ENCODE assay signal across 9 cellular contexts in the genomic region with DNA sequence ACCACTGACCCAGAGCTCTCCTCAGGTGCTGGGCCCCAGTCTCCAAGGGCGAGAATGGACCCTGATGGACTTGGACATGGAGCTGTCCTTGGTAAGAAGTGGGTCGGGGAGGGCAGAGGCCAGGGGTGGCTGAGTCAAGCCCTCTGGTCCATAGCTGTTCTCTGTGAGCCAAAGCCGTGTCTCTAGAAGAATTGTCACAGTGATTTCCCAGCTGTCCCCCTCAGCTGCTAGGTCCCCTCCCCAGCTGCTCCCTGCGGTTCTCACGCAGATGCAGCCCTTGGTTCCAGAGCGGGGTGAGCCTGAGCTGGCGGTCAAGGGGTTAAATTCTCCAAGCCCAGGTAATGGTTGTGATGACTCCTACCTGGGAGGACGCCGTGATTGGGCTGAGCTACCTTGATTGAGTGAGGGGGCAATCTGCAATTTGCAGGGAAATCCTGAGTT. TPM values are rescaled to one million over a fixed set of nuclear protein-coding genes. Genes with fewer than 3 reads are reported as not detected.
A peak's percentile ranks its signal among the peaks of the same experiment; 100 is the strongest.
DNase-seq lines count a peak whose midpoint lies in the region; ATAC-seq and TF ChIP-seq lines count a peak whose summit lies in the region.
"Had no signal": no experiment of that assay in that cellular context is flagged by ENCODE, and none has a peak within 500 bp of the region (broad histone marks: within the 10 kb centered on the region; RNA-seq: fewer than 3 reads in every experiment).

No MANE protein-coding gene starts in this region.

- WGBS in iPS DF 6.9 (ENCODE audit: insufficient coverage, insufficient read length): no CpG with 5 or more reads among the region's 9 CpGs
- WGBS in smooth muscle cell (ENCODE audit: low lambda C conversion rate): 31% methylated on average over 9 of the region's 9 CpGs

- H3K27ac Mint-ChIP-seq in activated T-helper 2 cell treated with anti-CD3 and anti-CD28 coated beads, Interferon-gamma antibody, Interleukin-2, Interleukin-4, amounts not matched to agents 10 μg/mL and 5 μg/mL and 100 μg/mL, durations not matched to agents 14 hours and 24 hours and 36 hours: no peak overlapping the region

- H3K9me3 ChIP-seq in HUES6 (ENCODE audit: control insufficient read depth, insufficient read depth, low read depth, low read length) (no peaks in the 10 kb centered on the region), iPS DF 6.9 (ENCODE audit: control insufficient read depth, insufficient read depth, low read length) (no peaks in the 10 kb centered on the region), smooth muscle cell (replicated peaks; ENCODE audit: low read depth) (no peaks in the 10 kb centered on the region)

- peaks cover 30% of the 10 kb centered on the region for H3K36me3 Mint-ChIP-seq in activated T-helper 2 cell treated with anti-CD3 and anti-CD28 coated beads, Interferon-gamma antibody, Interleukin-2, Interleukin-4, amounts not matched to agents 10 μg/mL and 5 μg/mL and 100 μg/mL, durations not matched to agents 14 hours and 24 hours and 36 hours (ENCODE audit: low read depth)

- no peak overlapping the region for H3K9ac ChIP-seq in HUES6 (ENCODE audit: low read length)
- no peak overlapping the region for H3K9ac ChIP-seq in smooth muscle cell (ENCODE audit: low read depth)

- no peaks in the 10 kb centered on the region for H3K9me3 Mint-ChIP-seq in activated T-helper 2 cell treated with anti-CD3 and anti-CD28 coated beads, Interferon-gamma antibody, Interleukin-2, Interleukin-4, amounts not matched to agents 10 μg/mL and 5 μg/mL and 100 μg/mL, durations not matched to agents 14 hours and 24 hours and 36 hours

- H3K4me1 ChIP-seq in HUES6 (ENCODE audit: control insufficient read depth, insufficient read depth, low read length) (peaks cover 21% of the 10 kb centered on the region), iPS DF 6.9 (ENCODE audit: control insufficient read depth, insufficient read depth, low read length) (peaks cover 9% of the 10 kb centered on the region), smooth muscle cell (ENCODE audit: low read depth) (peaks cover 19% of the 10 kb centered on the region)

- peaks cover 25% of the 10 kb centered on the region for H3K27me3 Mint-ChIP-seq in activated T-helper 2 cell treated with anti-CD3 and anti-CD28 coated beads, Interferon-gamma antibody, Interleukin-2, Interleukin-4, amounts not matched to agents 10 μg/mL and 5 μg/mL and 100 μg/mL, durations not matched to agents 14 hours and 24 hours and 36 hours (ENCODE audit: low read depth)

- DNase-seq in activated T-helper 2 cell treated with anti-CD3 and anti-CD28 coated beads, Interferon-gamma antibody, Interleukin-2, Interleukin-4, amounts not matched to agents 10 μg/mL and 5 μg/mL and 100 μg/mL, durations not matched to agents 14 hours and 24 hours and 36 hours (ENCODE audit: low spot score): no peak
- DNase-seq in iPS DF 6.9 (ENCODE audit: low read depth, low spot score): no peak
- DNase-seq in smooth muscle cell (lab: John Stamatoyannopoulos, UW; ENCODE audit: unreplicated experiment): no peak
- DNase-seq in NCI-H345 treated with DMSO at 0.1 percent for 48 hours (lab: John Stamatoyannopoulos, UW; ENCODE audit: unreplicated experiment): no peak
- DNase-seq in stimulated activated CD4-positive, alpha-beta T cell treated with anti-CD3 and anti-CD28 coated beads, Interleukin-12 subunit alpha, Interleukin-12 subunit beta, amount 100 ng/mL, for 4 hours: no peak
- DNase-seq: COR-L47 had no signal

- peaks cover 7% of the 10 kb centered on the region for H3F3A ChIP-seq in smooth muscle cell (ENCODE audit: low read depth)

- H3K27me3 ChIP-seq in HUES6 (ENCODE audit: control insufficient read depth, insufficient read depth, low read length) (peaks cover 87% of the 10 kb centered on the region), iPS DF 6.9 (ENCODE audit: control insufficient read depth, insufficient read depth, low read length) (peaks cover 79% of the 10 kb centered on the region), smooth muscle cell (ENCODE audit: low read depth) (peaks cover 36% of the 10 kb centered on the region)

- no peak overlapping the region for H2AFZ ChIP-seq in smooth muscle cell (ENCODE audit: low read depth)

- H3K27ac ChIP-seq in HUES6 (ENCODE audit: low read depth, low read length) (no peak overlapping the region), iPS DF 6.9 (ENCODE audit: low read length) (no peak overlapping the region), smooth muscle cell (ENCODE audit: low read depth) (no peak overlapping the region)

- H3K4me2 ChIP-seq in smooth muscle cell: peak overlapping the region; percentile 87

- ATAC-seq in HG03175 (IDR thresholded peaks at IDR 0.05; ENCODE audit: unreplicated experiment): no peak

- H3K4me3 ChIP-seq in HUES6 (ENCODE audit: low read depth, low read length): peak overlapping the region; percentile 79
- H3K4me3 ChIP-seq in iPS DF 6.9 (ENCODE audit: low read length): peak overlapping the region; percentile 9; the same call in 1 of the 2 replicates
- H3K4me3 ChIP-seq in smooth muscle cell: no peak overlapping the region
- H3K4me3 ChIP-seq: lung had no signal

- peak overlapping the region; percentile 26 for H3K4me3 Mint-ChIP-seq in activated T-helper 2 cell treated with anti-CD3 and anti-CD28 coated beads, Interferon-gamma antibody, Interleukin-2, Interleukin-4, amounts not matched to agents 10 μg/mL and 5 μg/mL and 100 μg/mL, durations not matched to agents 14 hours and 24 hours and 36 hours (ENCODE audit: low read depth)

- H4K20me1 ChIP-seq in smooth muscle cell (ENCODE audit: low read depth): peaks cover 3% of the 10 kb centered on the region

- no peaks in the 10 kb centered on the region for H3K79me2 ChIP-seq in smooth muscle cell (ENCODE audit: low read depth)

- TF ChIP-seq CTCF in smooth muscle cell (IDR thresholded peaks at IDR 0.05; ENCODE audit: borderline replicate concordance, insufficient read depth, poor library complexity, severe bottlenecking): no peak

- intact Hi-C loops in activated T-helper 2 cell treated with anti-CD3 and anti-CD28 coated beads, Interferon-gamma antibody, Interleukin-2, Interleukin-4, amounts not matched to agents 10 μg/mL and 5 μg/mL and 100 μg/mL, durations not matched to agents 14 hours and 24 hours and 36 hours (cut with micrococcal nuclease): no loop called here

- H3K36me3 ChIP-seq in HUES6 (ENCODE audit: control insufficient read depth, insufficient read depth, low read length) (no peaks in the 10 kb centered on the region), iPS DF 6.9 (ENCODE audit: control insufficient read depth, insufficient read depth, low read length) (no peaks in the 10 kb centered on the region; the same call in 1 of the 2 replicates), smooth muscle cell (ENCODE audit: low read depth) (no peaks in the 10 kb centered on the region)

- peaks cover 45% of the 10 kb centered on the region for H3K4me1 Mint-ChIP-seq in activated T-helper 2 cell treated with anti-CD3 and anti-CD28 coated beads, Interferon-gamma antibody, Interleukin-2, Interleukin-4, amounts not matched to agents 10 μg/mL and 5 μg/mL and 100 μg/mL, durations not matched to agents 14 hours and 24 hours and 36 hours (ENCODE audit: low read depth)

RNA-seq across cellular contexts. Expression of gene NOL3, which starts 1.3 kb away (rescaled TPM):
- total RNA-seq in activated T-helper 2 cell treated with anti-CD3 and anti-CD28 coated beads, Interferon-gamma antibody, Interleukin-2, Interleukin-4, amounts not matched to agents 10 μg/mL and 5 μg/mL and 100 μg/mL, durations not matched to agents 14 hours and 24 hours and 36 hours: 27.3 and 30.1 TPM in 2 replicates
- total RNA-seq in smooth muscle cell: 13.9 and 33.0 TPM in 2 replicates
- polyA plus RNA-seq in smooth muscle cell: 36.4 and 47.8 TPM in 2 replicates

RNA-seq across cellular contexts. Expression of gene HSF4, which starts 4.5 kb away (rescaled TPM):
- total RNA-seq in activated T-helper 2 cell treated with anti-CD3 and anti-CD28 coated beads, Interferon-gamma antibody, Interleukin-2, Interleukin-4, amounts not matched to agents 10 μg/mL and 5 μg/mL and 100 μg/mL, durations not matched to agents 14 hours and 24 hours and 36 hours: 33.4 and 33.9 TPM in 2 replicates
- 2.9 and 6.1 TPM in 2 replicates for total RNA-seq in smooth muscle cell
- 2.9 and 3.9 TPM in 2 replicates for polyA plus RNA-seq in smooth muscle cell

RNA-seq across cellular contexts. Expression of gene FBXL8, which starts 9.3 kb away (rescaled TPM):
- 26.4 and 26.7 TPM in 2 replicates for total RNA-seq in activated T-helper 2 cell treated with anti-CD3 and anti-CD28 coated beads, Interferon-gamma antibody, Interleukin-2, Interleukin-4, amounts not matched to agents 10 μg/mL and 5 μg/mL and 100 μg/mL, durations not matched to agents 14 hours and 24 hours and 36 hours
- total RNA-seq in smooth muscle cell: 1.9 and 7.7 TPM in 2 replicates
- polyA plus RNA-seq in smooth muscle cell: 12.0 and 13.5 TPM in 2 replicates

RNA-seq across cellular contexts. Expression of gene TRADD, which starts 9.3 kb away (rescaled TPM):
- total RNA-seq in activated T-helper 2 cell treated with anti-CD3 and anti-CD28 coated beads, Interferon-gamma antibody, Interleukin-2, Interleukin-4, amounts not matched to agents 10 μg/mL and 5 μg/mL and 100 μg/mL, durations not matched to agents 14 hours and 24 hours and 36 hours: 35.0 and 38.3 TPM in 2 replicates
- 11.8 and 12.5 TPM in 2 replicates for total RNA-seq in smooth muscle cell
- 27.2 and 35.4 TPM in 2 replicates for polyA plus RNA-seq in smooth muscle cell

RNA-seq across cellular contexts. Expression of gene MATCAP1, which starts 14.7 kb away (rescaled TPM):
- total RNA-seq in activated T-helper 2 cell treated with anti-CD3 and anti-CD28 coated beads, Interferon-gamma antibody, Interleukin-2, Interleukin-4, amounts not matched to agents 10 μg/mL and 5 μg/mL and 100 μg/mL, durations not matched to agents 14 hours and 24 hours and 36 hours: 57.1 and 59.5 TPM in 2 replicates
- 24.0 and 31.8 TPM in 2 replicates for total RNA-seq in smooth muscle cell
- 24.7 and 28.5 TPM in 2 replicates for polyA plus RNA-seq in smooth muscle cell
